ENCODE assay signal across 23 cellular contexts in the genomic region with DNA sequence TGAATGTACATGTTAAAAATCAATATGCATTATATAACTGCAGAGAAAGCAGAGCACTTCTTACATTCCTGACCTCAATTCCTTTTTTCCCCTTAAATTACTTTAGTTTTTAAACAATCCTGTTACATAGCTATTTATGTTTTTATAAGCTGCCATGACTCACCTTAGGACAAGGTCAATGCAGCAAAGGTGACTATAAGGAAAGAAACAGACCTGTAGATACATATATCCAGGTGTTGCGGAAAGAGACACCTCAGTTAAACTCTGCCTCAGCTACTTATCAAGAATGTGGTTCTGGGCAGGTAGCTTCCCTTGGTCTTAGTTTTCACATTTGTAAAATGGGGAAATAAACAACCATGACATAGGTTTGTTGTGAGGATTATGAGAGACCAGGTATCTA.
"Had no signal": no experiment of that assay in that cellular context is flagged by ENCODE, and none has a peak within 500 bp of the region (broad histone marks: within the 10 kb centered on the region; RNA-seq: fewer than 3 reads in every experiment).

No MANE protein-coding gene starts in this region.

- H3K36me3 ChIP-seq: colonic mucosa, gastrocnemius medialis had no signal

- H3K4me3 ChIP-seq: colonic mucosa, coronary artery, dorsolateral prefrontal cortex, esophagus muscularis mucosa, esophagus squamous epithelium, gastrocnemius medialis, gastroesophageal sphincter, heart left ventricle had no signal

- H3K27me3 ChIP-seq: colonic mucosa, dorsolateral prefrontal cortex, esophagus muscularis mucosa, esophagus squamous epithelium, foreskin keratinocyte, gastrocnemius medialis, gastroesophageal sphincter, heart left ventricle had no signal

- ATAC-seq: effector memory CD8-positive, alpha-beta T cell; esophagus mucosa; foreskin keratinocyte; gastrocnemius medialis; gastroesophageal sphincter; heart left ventricle had no signal

- DNase-seq: colonic mucosa; cortex of kidney; dermis blood vessel endothelial cell; dorsolateral prefrontal cortex; effector CD4-positive, alpha-beta T cell; effector CD8-positive, alpha-beta T cell; effector memory CD4-positive, alpha-beta T cell; effector memory CD8-positive, alpha-beta T cell; endodermal cell; erythroblast; esophagus squamous epithelium; foreskin fibroblast; foreskin keratinocyte; foreskin melanocyte; gastrocnemius medialis; glutamatergic neuron; head of caudate nucleus; heart left ventricle had no signal

- H3K9me3 ChIP-seq: colonic mucosa, esophagus muscularis mucosa, esophagus squamous epithelium, gastrocnemius medialis, gastroesophageal sphincter, heart left ventricle had no signal

- H3K4me1 ChIP-seq: colonic mucosa, esophagus muscularis mucosa, esophagus squamous epithelium, foreskin keratinocyte, gastrocnemius medialis, gastroesophageal sphincter, heart left ventricle had no signal

- H3K27ac ChIP-seq: colonic mucosa, coronary artery, dorsolateral prefrontal cortex, epithelial cell of prostate, esophagus muscularis mucosa, esophagus squamous epithelium, foreskin keratinocyte, gastrocnemius medialis, gastroesophageal sphincter, heart left ventricle had no signal
